In the genomic region with DNA sequence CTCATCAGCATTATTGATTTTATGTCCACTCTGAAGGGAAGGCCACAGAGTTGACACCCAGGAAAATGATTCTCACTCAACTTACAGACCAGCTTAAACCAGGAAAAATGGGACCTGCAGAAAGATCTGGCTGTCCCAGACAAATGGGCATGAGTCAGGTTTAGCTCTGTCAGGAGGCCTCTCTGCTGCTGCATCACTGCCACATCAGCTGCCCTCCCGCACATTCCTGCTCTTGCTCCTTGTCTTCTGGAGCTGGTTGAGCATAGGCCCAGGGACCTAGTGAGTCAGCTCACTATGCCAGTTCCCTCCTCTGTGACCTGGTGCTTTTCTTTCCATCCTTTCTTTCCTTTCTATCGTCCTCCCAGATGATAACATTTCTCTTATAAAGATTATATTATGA, we compare ENCODE assay signal across 16 cellular contexts. TPM values are rescaled to one million over a fixed set of nuclear protein-coding genes. Genes with fewer than 3 reads are reported as not detected.
DNase-seq lines count a peak whose midpoint lies in the region; TF ChIP-seq lines count a peak whose summit lies in the region.
"Had no signal": no experiment of that assay in that cellular context is flagged by ENCODE, and none has a peak within 500 bp of the region (broad histone marks: within the 10 kb centered on the region; RNA-seq: fewer than 3 reads in every experiment).

No MANE protein-coding gene starts in this region.

- DNase-seq in EH (ENCODE audit: low read depth) (peak; percentile 95), MG63 (peak; percentile 55), cardiac fibroblast (ENCODE audit: low read depth in 2 of 2) (peak; percentile 76 to 95), NCI-H146 (lab: John Stamatoyannopoulos, UW) (no peak), substantia nigra (lab: John Stamatoyannopoulos, UW) (no peak), SHP77 (lab: John Stamatoyannopoulos, UW) (no peak)
- no peak for DNase-seq in stimulated activated CD4-positive, alpha-beta T cell treated with anti-CD3 and anti-CD28 coated beads, Interleukin-2, amount 100 ng/mL, for 24 hours
- DNase-seq: activated CD8-positive, alpha-beta T cell treated with anti-CD3 and anti-CD28 coated beads, Interleukin-2, amount 10 ng/mL, durations not matched to agents 7 days and 5 days; amygdala; DMS79; KBM-7; ovary; Right ventricle myocardium superior; stimulated activated CD4-positive, alpha-beta T cell treated with anti-CD3 and anti-CD28 coated beads, Interleukin-4, amount 100 ng/mL, for 24 hours; thyroid gland had no signal

- H3K4me3 ChIP-seq in MG63 (no peak overlapping the region), cardiac fibroblast (replicated peaks in 1 of 2; ENCODE audit: low read depth in 2 of 2, low read length in 2 of 2) (no peak overlapping the region), mesodermal cell (ENCODE audit: extremely low read depth, insufficient read depth, low read length, poor library complexity, severe bottlenecking) (no peak overlapping the region)
- H3K4me3 ChIP-seq: ovary, thyroid gland had no signal

- H3K4me1 ChIP-seq in mesodermal cell (ENCODE audit: control insufficient read depth, insufficient read depth, low read length, poor library complexity, severe bottlenecking) = peaks cover 21% of the 10 kb centered on the region
- H3K4me1 ChIP-seq: thyroid gland had no signal

- H3K9me3 ChIP-seq in MG63 (peaks cover 12% of the 10 kb centered on the region), mesodermal cell (ENCODE audit: control insufficient read depth, low read length) (peaks cover 6% of the 10 kb centered on the region)
- H3K9me3 ChIP-seq: ovary, thyroid gland had no signal

- 73 to 89% methylated on average over 1 of the region's 2 CpGs for WGBS in mesodermal cell (ENCODE audit: insufficient coverage in 2 of 2), 2 experiments

- TF ChIP-seq CTCF in cardiac fibroblast (IDR thresholded peaks at IDR 0.05; ENCODE audit: low read depth, low read length) = no peak

- H3K27me3 ChIP-seq in MG63 = no peaks in the 10 kb centered on the region
- H3K27me3 ChIP-seq: ovary, thyroid gland had no signal

- peak overlapping the region; percentile 33 for H3K27ac ChIP-seq in mesodermal cell (ENCODE audit: low read depth, low read length, severe bottlenecking)
- no peak overlapping the region for H3K27ac ChIP-seq in substantia nigra (ENCODE audit: low read depth, low read length, poor library complexity, severe bottlenecking)
- H3K27ac ChIP-seq: ovary, thyroid gland had no signal

- H3K36me3 ChIP-seq in MG63 (no peaks in the 10 kb centered on the region), mesodermal cell (ENCODE audit: control insufficient read depth, insufficient read depth, low read length) (no peaks in the 10 kb centered on the region)
- H3K36me3 ChIP-seq: ovary, thyroid gland had no signal

RNA-seq across cellular contexts. Expression of gene SMNDC1, which starts 18.8 kb away (rescaled TPM):
- 5.1 and 14.6 TPM in 2 replicates for total RNA-seq in MG63 (2014; rRNA removed; shearing (Covaris generic); ENCODE audit: low replicate concordance)
- polyA plus RNA-seq in mesodermal cell (2013, experiment 1 of 2) = 33.7 TPM
- polyA plus RNA-seq in mesodermal cell (2013, experiment 2 of 2) = 34.4 TPM

Comparison
In these comparisons a context has a peak if more than half of its experiments do, and no peak if none do; other contexts are left out.
1. DNase-seq: peak in EH (single experiment), MG63 (single experiment) and cardiac fibroblast (2 of 2); none in NCI-H146 (single experiment), substantia nigra (0 of 49), stimulated activated CD4-positive, alpha-beta T cell treated with anti-CD3 and anti-CD28 coated beads, Interleukin-2, amount 100 ng/mL, for 24 hours (0 of 2) and SHP77 (0 of 2).